Comparison of ENCODE assay signal across 1 cellular context in genomic region chr6:89320012-89320559, GRCh38.
TF ChIP-seq lines count a peak whose summit lies in the region.

No MANE protein-coding gene starts in this region.

TF ChIP-seq in HEK293, 187 proteins besides CTCF, POLR2A, EP300 and RAD21 (continued from another document):
- TF ChIP-seq, protein P1, sequence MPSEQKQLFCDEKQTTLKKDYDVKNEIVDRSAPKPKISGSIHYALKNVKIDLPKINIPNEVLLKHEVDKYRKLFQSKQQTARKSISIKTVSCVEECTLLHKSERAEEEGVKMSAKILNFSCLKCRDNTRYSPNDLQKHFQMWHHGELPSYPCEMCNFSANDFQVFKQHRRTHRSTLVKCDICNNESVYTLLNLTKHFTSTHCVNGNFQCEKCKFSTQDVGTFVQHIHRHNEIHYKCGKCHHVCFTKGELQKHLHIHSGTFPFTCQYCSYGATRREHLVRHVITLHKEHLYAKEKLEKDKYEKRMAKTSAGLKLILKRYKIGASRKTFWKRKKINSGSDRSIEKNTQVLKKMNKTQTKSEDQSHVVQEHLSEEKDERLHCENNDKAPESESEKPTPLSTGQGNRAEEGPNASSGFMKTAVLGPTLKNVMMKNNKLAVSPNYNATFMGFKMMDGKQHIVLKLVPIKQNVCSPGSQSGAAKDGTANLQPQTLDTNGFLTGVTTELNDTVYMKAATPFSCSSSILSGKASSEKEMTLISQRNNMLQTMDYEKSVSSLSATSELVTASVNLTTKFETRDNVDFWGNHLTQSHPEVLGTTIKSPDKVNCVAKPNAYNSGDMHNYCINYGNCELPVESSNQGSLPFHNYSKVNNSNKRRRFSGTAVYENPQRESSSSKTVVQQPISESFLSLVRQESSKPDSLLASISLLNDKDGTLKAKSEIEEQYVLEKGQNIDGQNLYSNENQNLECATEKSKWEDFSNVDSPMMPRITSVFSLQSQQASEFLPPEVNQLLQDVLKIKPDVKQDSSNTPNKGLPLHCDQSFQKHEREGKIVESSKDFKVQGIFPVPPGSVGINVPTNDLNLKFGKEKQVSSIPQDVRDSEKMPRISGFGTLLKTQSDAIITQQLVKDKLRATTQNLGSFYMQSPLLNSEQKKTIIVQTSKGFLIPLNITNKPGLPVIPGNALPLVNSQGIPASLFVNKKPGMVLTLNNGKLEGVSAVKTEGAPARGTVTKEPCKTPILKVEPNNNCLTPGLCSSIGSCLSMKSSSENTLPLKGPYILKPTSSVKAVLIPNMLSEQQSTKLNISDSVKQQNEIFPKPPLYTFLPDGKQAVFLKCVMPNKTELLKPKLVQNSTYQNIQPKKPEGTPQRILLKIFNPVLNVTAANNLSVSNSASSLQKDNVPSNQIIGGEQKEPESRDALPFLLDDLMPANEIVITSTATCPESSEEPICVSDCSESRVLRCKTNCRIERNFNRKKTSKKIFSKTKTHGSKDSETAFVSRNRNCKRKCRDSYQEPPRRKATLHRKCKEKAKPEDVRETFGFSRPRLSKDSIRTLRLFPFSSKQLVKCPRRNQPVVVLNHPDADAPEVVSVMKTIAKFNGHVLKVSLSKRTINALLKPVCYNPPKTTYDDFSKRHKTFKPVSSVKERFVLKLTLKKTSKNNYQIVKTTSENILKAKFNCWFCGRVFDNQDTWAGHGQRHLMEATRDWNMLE (tag by site-specific recombination; conservative IDR thresholded peaks at IDR 0.05; ENCODE audit: low read depth): no peak; the same call in 1 of the 2 replicates
- TF ChIP-seq KLF16 (tag by site-specific recombination; IDR thresholded peaks at IDR 0.05): no peak
- no peak for TF ChIP-seq HOXC10 (CRISPR knock-in tag; IDR thresholded peaks at IDR 0.05)
- TF ChIP-seq ZNF114 (tag by site-specific recombination; IDR thresholded peaks at IDR 0.05): no peak
- TF ChIP-seq, protein P2, sequence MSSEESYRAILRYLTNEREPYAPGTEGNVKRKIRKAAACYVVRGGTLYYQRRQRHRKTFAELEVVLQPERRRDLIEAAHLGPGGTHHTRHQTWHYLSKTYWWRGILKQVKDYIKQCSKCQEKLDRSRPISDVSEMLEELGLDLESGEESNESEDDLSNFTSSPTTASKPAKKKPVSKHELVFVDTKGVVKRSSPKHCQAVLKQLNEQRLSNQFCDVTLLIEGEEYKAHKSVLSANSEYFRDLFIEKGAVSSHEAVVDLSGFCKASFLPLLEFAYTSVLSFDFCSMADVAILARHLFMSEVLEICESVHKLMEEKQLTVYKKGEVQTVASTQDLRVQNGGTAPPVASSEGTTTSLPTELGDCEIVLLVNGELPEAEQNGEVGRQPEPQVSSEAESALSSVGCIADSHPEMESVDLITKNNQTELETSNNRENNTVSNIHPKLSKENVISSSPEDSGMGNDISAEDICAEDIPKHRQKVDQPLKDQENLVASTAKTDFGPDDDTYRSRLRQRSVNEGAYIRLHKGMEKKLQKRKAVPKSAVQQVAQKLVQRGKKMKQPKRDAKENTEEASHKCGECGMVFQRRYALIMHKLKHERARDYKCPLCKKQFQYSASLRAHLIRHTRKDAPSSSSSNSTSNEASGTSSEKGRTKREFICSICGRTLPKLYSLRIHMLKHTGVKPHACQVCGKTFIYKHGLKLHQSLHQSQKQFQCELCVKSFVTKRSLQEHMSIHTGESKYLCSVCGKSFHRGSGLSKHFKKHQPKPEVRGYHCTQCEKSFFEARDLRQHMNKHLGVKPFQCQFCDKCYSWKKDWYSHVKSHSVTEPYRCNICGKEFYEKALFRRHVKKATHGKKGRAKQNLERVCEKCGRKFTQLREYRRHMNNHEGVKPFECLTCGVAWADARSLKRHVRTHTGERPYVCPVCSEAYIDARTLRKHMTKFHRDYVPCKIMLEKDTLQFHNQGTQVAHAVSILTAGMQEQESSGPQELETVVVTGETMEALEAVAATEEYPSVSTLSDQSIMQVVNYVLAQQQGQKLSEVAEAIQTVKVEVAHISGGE (tag by site-specific recombination; conservative IDR thresholded peaks at IDR 0.05; ENCODE audit: low read depth): no peak
- no peak for TF ChIP-seq ZNF707 (tag by site-specific recombination; IDR thresholded peaks at IDR 0.05)
- TF ChIP-seq ZNF266 (tag by site-specific recombination; IDR thresholded peaks at IDR 0.05; ENCODE audit: low read depth): no peak
- no peak for TF ChIP-seq MYNN (tag by site-specific recombination; IDR thresholded peaks at IDR 0.05; ENCODE audit: borderline replicate concordance)
- no peak for TF ChIP-seq ZNF248 (tag by site-specific recombination; IDR thresholded peaks at IDR 0.05)
- TF ChIP-seq ZBTB6 (tag by site-specific recombination; IDR thresholded peaks at IDR 0.05): no peak
- TF ChIP-seq, protein P3, sequence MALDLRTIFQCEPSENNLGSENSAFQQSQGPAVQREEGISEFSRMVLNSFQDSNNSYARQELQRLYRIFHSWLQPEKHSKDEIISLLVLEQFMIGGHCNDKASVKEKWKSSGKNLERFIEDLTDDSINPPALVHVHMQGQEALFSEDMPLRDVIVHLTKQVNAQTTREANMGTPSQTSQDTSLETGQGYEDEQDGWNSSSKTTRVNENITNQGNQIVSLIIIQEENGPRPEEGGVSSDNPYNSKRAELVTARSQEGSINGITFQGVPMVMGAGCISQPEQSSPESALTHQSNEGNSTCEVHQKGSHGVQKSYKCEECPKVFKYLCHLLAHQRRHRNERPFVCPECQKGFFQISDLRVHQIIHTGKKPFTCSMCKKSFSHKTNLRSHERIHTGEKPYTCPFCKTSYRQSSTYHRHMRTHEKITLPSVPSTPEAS (tag by site-specific recombination; IDR thresholded peaks at IDR 0.05): no peak
- no peak for TF ChIP-seq WT1 (tag by site-specific recombination; IDR thresholded peaks at IDR 0.05)
- peak; percentile 70; the same call in 1 of the 2 replicates for TF ChIP-seq ZNF626 (tag by site-specific recombination; IDR thresholded peaks at IDR 0.05)
